8 cellular contexts compared by ENCODE assay signal in the genomic region with DNA sequence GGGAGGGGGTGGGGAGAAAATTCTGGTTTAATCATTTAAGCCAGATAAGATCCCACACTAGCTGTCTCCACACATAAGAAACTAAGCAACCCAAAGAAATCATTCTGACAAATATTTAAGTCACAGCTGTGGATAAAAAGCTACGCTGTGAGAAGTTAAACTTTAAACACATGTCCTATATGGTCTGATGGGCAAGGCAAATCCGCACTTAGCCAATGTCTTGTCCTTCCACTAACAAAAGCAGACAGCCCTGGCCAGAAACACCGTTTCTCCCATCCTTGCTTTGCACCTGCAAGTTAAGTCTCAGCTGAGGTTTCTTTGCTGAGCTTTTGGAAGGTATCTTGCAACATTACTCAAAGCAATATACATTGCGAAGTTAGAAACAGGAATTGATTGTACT.
DNase-seq lines count a peak whose midpoint lies in the region; ATAC-seq and TF ChIP-seq lines count a peak whose summit lies in the region.

No MANE protein-coding gene starts in this region.

- H2BK12ac ChIP-seq in neuronal stem cell (ENCODE audit: low read length): no peak overlapping the region

- no CpG with 5 or more reads among the region's 4 CpGs for WGBS in neuronal stem cell (ENCODE audit: extremely low coverage in 2 of 2, insufficient read length in 2 of 2, insufficient replicate concordance in 1 of 2), 2 donors

- POLR2A ChIA-PET in CD8-positive, alpha-beta T cell (lab: Charles Lee): interaction anchor here (0.6 to 14.6 kb wide), 19 partner anchors 10 to 236 kb away, joined by 3 to 274 read pairs (median 13); no protein-coding TSS in a partner anchor

- peaks cover 44% of the 10 kb centered on the region for H3K4me1 Mint-ChIP-seq in CD8-positive, alpha-beta T cell (ENCODE audit: low read depth)
- peaks cover 55 to 76% of the 10 kb centered on the region in 2 donors for H3K4me1 Mint-ChIP-seq in natural killer cell treated with Interleukin-12 subunit alpha and Interleukin-12 subunit beta and Interleukin-15 and Interleukin-18, amount 100 ng/mL, for 72 hours (ENCODE audit: low read depth in 2 of 2)

- H3K27ac ChIP-seq in CD8-positive, alpha-beta T cell (ENCODE audit: low read depth, low read length): peak overlapping the region; percentile 91
- H3K27ac ChIP-seq in brain microvascular endothelial cell (peak overlapping the region; percentile 99), neuronal stem cell (replicated peaks; ENCODE audit: low read length) (no peak overlapping the region)

- H3K27me3 Mint-ChIP-seq in CD8-positive, alpha-beta T cell (ENCODE audit: low read depth): no peaks in the 10 kb centered on the region
- H3K27me3 Mint-ChIP-seq in natural killer cell treated with Interleukin-12 subunit alpha and Interleukin-12 subunit beta and Interleukin-15 and Interleukin-18, amount 100 ng/mL, for 72 hours: no peaks in the 10 kb centered on the region

- H3K4me3 Mint-ChIP-seq in CD8-positive, alpha-beta T cell: peak overlapping the region; percentile 98
- peak overlapping the region; percentile 98 for H3K4me3 Mint-ChIP-seq in natural killer cell treated with Interleukin-12 subunit alpha and Interleukin-12 subunit beta and Interleukin-15 and Interleukin-18, amount 100 ng/mL, for 72 hours

- H3K9me3 Mint-ChIP-seq in CD8-positive, alpha-beta T cell: no peaks in the 10 kb centered on the region
- no peaks in the 10 kb centered on the region for H3K9me3 Mint-ChIP-seq in natural killer cell treated with Interleukin-12 subunit alpha and Interleukin-12 subunit beta and Interleukin-15 and Interleukin-18, amount 100 ng/mL, for 72 hours

- H3K36me3 ChIP-seq in CD8-positive, alpha-beta T cell (ENCODE audit: insufficient read depth, low read length): peaks cover 8% of the 10 kb centered on the region
- no peaks in the 10 kb centered on the region for H3K36me3 ChIP-seq in brain microvascular endothelial cell (replicated peaks)
- no peaks in the 10 kb centered on the region for H3K36me3 ChIP-seq in neuronal stem cell (replicated peaks in 1 of 2; ENCODE audit: control insufficient read depth in 2 of 2, insufficient read depth in 2 of 2, low read length in 2 of 2)

- no peak overlapping the region for H3K23ac ChIP-seq in neuronal stem cell (ENCODE audit: low read depth, low read length, poor library complexity)

- H3K9ac ChIP-seq in neuronal stem cell (ENCODE audit: low read depth, low read length, poor library complexity): no peak overlapping the region

- in situ Hi-C loops in brain microvascular endothelial cell (cut with HindIII; ENCODE audit: low pct_ligation_motif_present, low sequenced_read_pairs): no loop called here

- no peak overlapping the region for H4K91ac ChIP-seq in neuronal stem cell (ENCODE audit: low read depth, low read length, poor library complexity)

- intact Hi-C loops in CD8-positive, alpha-beta T cell (cut with DNase I, micrococcal nuclease): loop anchor here (2.0 to 10.0 kb wide), 7 partner anchors 33 to 347 kb away; no protein-coding TSS in a partner anchor

- H3K4me1 ChIP-seq in CD8-positive, alpha-beta T cell (ENCODE audit: insufficient read depth, low read length): peaks cover 21% of the 10 kb centered on the region
- H3K4me1 ChIP-seq in neuronal stem cell (ENCODE audit: control insufficient read depth in 2 of 2, insufficient read depth in 1 of 2, low read depth in 1 of 2, low read length in 2 of 2): peaks cover 7 to 13% of the 10 kb centered on the region in 2 donors

- no peak overlapping the region for H3K4ac ChIP-seq in neuronal stem cell (ENCODE audit: low read length)

- no peak overlapping the region for H2AK5ac ChIP-seq in neuronal stem cell (ENCODE audit: low read depth, low read length)

- H2BK15ac ChIP-seq in neuronal stem cell (ENCODE audit: low read length): no peak overlapping the region

- no peak for ATAC-seq in CD8-positive, alpha-beta T cell
- ATAC-seq in HG02759 (IDR thresholded peaks at IDR 0.05; ENCODE audit: unreplicated experiment) (peak; percentile 20), GM19452 (IDR thresholded peaks at IDR 0.05; ENCODE audit: unreplicated experiment) (no peak), HG02571 (IDR thresholded peaks at IDR 0.05; ENCODE audit: unreplicated experiment) (no peak)
- no peak for ATAC-seq in natural killer cell treated with Interleukin-12 subunit alpha and Interleukin-12 subunit beta and Interleukin-15 and Interleukin-18, amount 100 ng/mL, for 72 hours

- peaks cover 81% of the 10 kb centered on the region for H3K36me3 Mint-ChIP-seq in CD8-positive, alpha-beta T cell
- peaks cover 70% of the 10 kb centered on the region for H3K36me3 Mint-ChIP-seq in natural killer cell treated with Interleukin-12 subunit alpha and Interleukin-12 subunit beta and Interleukin-15 and Interleukin-18, amount 100 ng/mL, for 72 hours

- H2BK5ac ChIP-seq in neuronal stem cell (ENCODE audit: low read length): no peak overlapping the region

- no peak overlapping the region for H3K14ac ChIP-seq in neuronal stem cell (ENCODE audit: low read length)

- H3K9me3 ChIP-seq in CD8-positive, alpha-beta T cell (ENCODE audit: low read length): no peaks in the 10 kb centered on the region
- no peaks in the 10 kb centered on the region for H3K9me3 ChIP-seq in neuronal stem cell (replicated peaks in 1 of 2; ENCODE audit: control insufficient read depth in 2 of 2, insufficient read depth in 1 of 2, low read depth in 1 of 2, low read length in 2 of 2)

- DNase-seq in CD8-positive, alpha-beta T cell: no peak
- no peak for DNase-seq in brain microvascular endothelial cell
- no peak for DNase-seq in natural killer cell treated with Interleukin-12 subunit alpha and Interleukin-12 subunit beta and Interleukin-15 and Interleukin-18, amount 100 ng/mL, for 72 hours (ENCODE audit: low spot score)
- no peak for DNase-seq in NCI-H345 treated with DMSO at 0.1 percent for 48 hours (lab: John Stamatoyannopoulos, UW; ENCODE audit: unreplicated experiment)
- no peak for DNase-seq in neuronal stem cell (ENCODE audit: low spot score)

- H3K4me3 ChIP-seq in CD8-positive, alpha-beta T cell (ENCODE audit: low read depth, low read length): peak overlapping the region; percentile 94
- H3K4me3 ChIP-seq in brain microvascular endothelial cell (ENCODE audit: low read depth, low read length) (peak overlapping the region; percentile 89), neuronal stem cell (ENCODE audit: low read length in 2 of 2) (no peak overlapping the region)

- no peaks in the 10 kb centered on the region for H3K27me3 ChIP-seq in CD8-positive, alpha-beta T cell (ENCODE audit: insufficient read depth, low read length)
- no peaks in the 10 kb centered on the region for H3K27me3 ChIP-seq in brain microvascular endothelial cell (replicated peaks)
- H3K27me3 ChIP-seq in neuronal stem cell (ENCODE audit: control insufficient read depth in 3 of 3, insufficient read depth in 3 of 3, low read depth in 1 of 3, low read length in 3 of 3): peaks cover 0 to 52% (median 8%) of the 10 kb centered on the region in 3 experiments

- no peak overlapping the region for H2BK120ac ChIP-seq in neuronal stem cell (ENCODE audit: low read depth, low read length)

- no peak overlapping the region for H4K8ac ChIP-seq in neuronal stem cell (ENCODE audit: low read depth, low read length)

- no peak overlapping the region for H3K4me2 ChIP-seq in neuronal stem cell (ENCODE audit: insufficient read depth, low read length, poor library complexity, severe bottlenecking)

- H2AFZ ChIP-seq in neuronal stem cell (ENCODE audit: low read length): no peak overlapping the region

- no peak for TF ChIP-seq CTCF in CD8-positive, alpha-beta T cell (IDR thresholded peaks at IDR 0.05)
- TF ChIP-seq CTCF in brain microvascular endothelial cell (IDR thresholded peaks at IDR 0.05; ENCODE audit: low read depth, low read length, missing control alignments): no peak

- H3K79me1 ChIP-seq in neuronal stem cell (ENCODE audit: low read depth, low read length): no peaks in the 10 kb centered on the region

- CTCF ChIA-PET in CD8-positive, alpha-beta T cell (lab: Charles Lee): interaction anchor here (1.0 to 13.2 kb wide), 23 partner anchors 15 to 347 kb away, joined by 3 to 173 read pairs (median 6); no protein-coding TSS in a partner anchor

- peak overlapping the region; percentile 98 for H3K27ac Mint-ChIP-seq in CD8-positive, alpha-beta T cell
- peak overlapping the region; percentile 95 to 96 for H3K27ac Mint-ChIP-seq in natural killer cell treated with Interleukin-12 subunit alpha and Interleukin-12 subunit beta and Interleukin-15 and Interleukin-18, amount 100 ng/mL, for 72 hours

- H3K18ac ChIP-seq in neuronal stem cell (ENCODE audit: low read length): no peak overlapping the region

Comparison
In these comparisons a context has a peak if more than half of its experiments do, and no peak if none do; other contexts are left out.
1. H3K4me3 ChIP-seq: peak in CD8-positive, alpha-beta T cell (single experiment) and brain microvascular endothelial cell (single experiment); none in neuronal stem cell (0 of 2).